In the genomic region with DNA sequence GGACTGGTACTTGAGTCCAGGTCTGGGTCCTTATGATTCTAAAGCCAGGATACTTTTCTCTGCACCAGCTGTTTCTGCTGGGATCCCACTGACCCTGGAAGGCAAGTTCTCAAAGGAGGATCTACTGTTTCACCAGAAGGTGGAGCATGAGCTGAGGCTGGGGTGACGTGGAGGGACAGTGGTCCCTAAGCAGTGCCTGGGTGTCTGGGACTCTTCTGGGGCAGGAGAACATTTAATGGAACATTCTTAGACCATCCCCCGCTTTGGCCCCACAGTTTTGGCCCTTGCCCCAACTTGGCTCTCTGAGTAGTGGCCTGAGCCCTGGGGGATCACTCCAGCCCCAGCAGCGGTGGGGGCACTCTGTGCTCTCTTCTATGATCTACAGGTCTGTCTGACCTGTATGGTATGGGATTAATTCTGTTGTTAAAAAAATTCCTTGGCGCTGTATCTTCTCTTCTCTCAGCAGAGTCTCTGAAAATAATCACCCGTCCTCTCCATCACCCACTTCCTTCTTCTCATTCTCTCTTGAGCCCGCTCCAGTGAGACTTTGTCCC, we compare ENCODE assay signal across 12 cellular contexts.
DNase-seq lines count a peak whose midpoint lies in the region; ATAC-seq, FAIRE-seq and TF ChIP-seq lines count a peak whose summit lies in the region.
"Had no signal": no experiment of that assay in that cellular context is flagged by ENCODE, and none has a peak within 500 bp of the region (broad histone marks: within the 10 kb centered on the region; RNA-seq: fewer than 3 reads in every experiment).

No MANE protein-coding gene starts in this region.

- H3K27me3 ChIP-seq in HCT116 (ENCODE audit: insufficient read depth, low read length) (peaks cover 15% of the 10 kb centered on the region), keratinocyte (ENCODE audit: control insufficient read depth, extremely low read depth, insufficient read depth, low read length) (no peaks in the 10 kb centered on the region)

- FAIRE-seq in keratinocyte (lab: Jason Lieb, UNC) = no peak
- FAIRE-seq: GM12892 had no signal

- ATAC-seq in HCT116 = peak; percentile 97
- no peak for ATAC-seq in HG02588 (IDR thresholded peaks at IDR 0.05; ENCODE audit: unreplicated experiment)
- ATAC-seq in HG03520 (IDR thresholded peaks at IDR 0.05; ENCODE audit: unreplicated experiment) = no peak
- no peak for ATAC-seq in GM18502 (IDR thresholded peaks at IDR 0.05; ENCODE audit: poor library complexity, unreplicated experiment)
- no peak for ATAC-seq in GM21737 (IDR thresholded peaks at IDR 0.05; ENCODE audit: unreplicated experiment)

- peak; percentile 34 for DNase-seq in DMS153 (lab: John Stamatoyannopoulos, UW)
- no peak for DNase-seq in HCT116 (ENCODE audit: low read depth, low spot score)
- DNase-seq in SK-MEL-5 (ENCODE audit: low read depth, low spot score) = peak; percentile 26
- DNase-seq in keratinocyte (ENCODE audit: low read depth, low spot score) = no peak
- DNase-seq: activated CD4-positive, alpha-beta T cell treated with anti-CD3 and anti-CD28 coated beads for 48 hours; spleen had no signal

- no peak for TF ChIP-seq POLR2A in HCT116 (IDR thresholded peaks at IDR 0.05; ENCODE audit: borderline replicate concordance, extremely low read depth, insufficient read depth, insufficient read length)

- BruUV-seq in HCT116 (replicated peaks; lab: Mats Ljungman, UMichigan) = no TSS peak

- H3K9me3 ChIP-seq in HCT116 (ENCODE audit: control insufficient read depth in 1 of 2, insufficient read depth in 1 of 2, low read depth in 1 of 2, low read length in 2 of 2) (no peaks in the 10 kb centered on the region), keratinocyte (ENCODE audit: control insufficient read depth, low read depth, low read length) (no peaks in the 10 kb centered on the region)
- H3K9me3 ChIP-seq: spleen had no signal

- dilution Hi-C loops in keratinocyte (cut with MboI; ENCODE audit: extremely low pct_ligation_motif_present, low sequenced_read_pairs) = no loop called here

- H3K4me3 ChIP-seq in HCT116 (replicated peaks in 1 of 2; ENCODE audit: low read depth in 1 of 2, low read length in 2 of 2) (no peak overlapping the region), keratinocyte (ENCODE audit: control insufficient read depth in 2 of 3, extremely low read depth in 1 of 3, insufficient read depth in 2 of 3, low read depth in 1 of 3, low read length in 3 of 3) (no peak overlapping the region)
- H3K4me3 ChIP-seq: spleen had no signal

- in situ Hi-C loops in SK-MEL-5 (cut with HindIII; ENCODE audit: low pct_unique_long_range_greater_than_20kb, low sequenced_read_pairs) = no loop called here

- H3K4me2 ChIP-seq in HCT116 (ENCODE audit: low read length) = no peak overlapping the region
- no peak overlapping the region for H3K4me2 ChIP-seq in keratinocyte (ENCODE audit: control insufficient read depth, extremely low read depth, insufficient read depth, low read depth, low read length)

- no peaks in the 10 kb centered on the region for H3K79me2 ChIP-seq in HCT116 (ENCODE audit: insufficient read depth, low read length)
- H3K79me2 ChIP-seq in keratinocyte (ENCODE audit: control insufficient read depth, insufficient read depth, low read length) = no peaks in the 10 kb centered on the region

- TF ChIP-seq RAD21 in HCT116 (IDR thresholded peaks at IDR 0.05; ENCODE audit: low read depth) = no peak

- H3K36me3 ChIP-seq in HCT116 (ENCODE audit: control insufficient read depth in 1 of 2, insufficient read depth in 2 of 2, low read length in 2 of 2) (no peaks in the 10 kb centered on the region), keratinocyte (ENCODE audit: control insufficient read depth in 2 of 2, extremely low read depth in 1 of 2, insufficient read depth in 2 of 2, low read length in 2 of 2) (no peaks in the 10 kb centered on the region)
- H3K36me3 ChIP-seq: spleen had no signal

- H3K9ac ChIP-seq in HCT116 (ENCODE audit: low read length) (no peak overlapping the region), keratinocyte (ENCODE audit: control insufficient read depth, extremely low read depth, insufficient read depth, low read length) (no peak overlapping the region)

- POLR2A ChIA-PET in HCT116 (lab: Charles Lee) = no interaction called here

- CTCF ChIA-PET in HCT116 (lab: Charles Lee) = interaction anchor here (0.6 to 3.3 kb wide), 4 partner anchors 13 to 932 kb away, joined by 3 to 16 read pairs (median 4); a partner anchor contains a TSS

- RAD21 ChIA-PET in HCT116 (lab: Charles Lee; ENCODE audit: low non-redundant PET in 1 of 2, low total read pairs in 2 of 2, uncharacterized antibody in 2 of 2, unreplicated experiment in 2 of 2) = no interaction called here

- intact Hi-C loops in HCT116 (cut with micrococcal nuclease) = no loop called here

- H3K9me2 ChIP-seq in HCT116 (ENCODE audit: insufficient read depth) = no peaks in the 10 kb centered on the region

- H4K20me1 ChIP-seq in HCT116 (ENCODE audit: insufficient read depth) (no peaks in the 10 kb centered on the region), keratinocyte (ENCODE audit: control insufficient read depth, extremely low read depth, insufficient read depth, low read length) (no peaks in the 10 kb centered on the region)

- no peaks in the 10 kb centered on the region for H3K4me1 ChIP-seq in HCT116 (ENCODE audit: control insufficient read depth in 1 of 2, insufficient read depth in 2 of 2, low read length in 2 of 2)
- H3K4me1 ChIP-seq in keratinocyte (ENCODE audit: control insufficient read depth, extremely low read depth, insufficient read depth, low read length) = no peaks in the 10 kb centered on the region
- H3K4me1 ChIP-seq: spleen had no signal

- no peak overlapping the region for H2AFZ ChIP-seq in HCT116 (ENCODE audit: low read depth, low read length, poor library complexity, severe bottlenecking)
- H2AFZ ChIP-seq in keratinocyte (ENCODE audit: control insufficient read depth, low read length) = no peak overlapping the region

- TF ChIP-seq CTCF in HCT116 (IDR thresholded peaks at IDR 0.05 in 2 of 3, conservative IDR thresholded peaks at IDR 0.05 in 1 of 3; ENCODE audit: borderline replicate concordance in 1 of 3, insufficient read depth in 1 of 3, low read depth in 2 of 3, low read length in 2 of 3) (peak; percentile 4 to 68 (median 56); a peak in 4 of 6 replicates), keratinocyte (optimal IDR thresholded peaks at IDR 0.05 in 1 of 3, IDR thresholded peaks at IDR 0.05 in 1 of 3, conservative IDR thresholded peaks at IDR 0.05 in 1 of 3; ENCODE audit: extremely low read depth in 1 of 3, insufficient read depth in 2 of 3, low read length in 3 of 3) (peak; percentile 18 to 43 (median 40))

- H3K9me1 ChIP-seq in keratinocyte (ENCODE audit: control insufficient read depth, extremely low read depth, insufficient read depth, low read length) = no peaks in the 10 kb centered on the region

- H3K27ac ChIP-seq in HCT116 (ENCODE audit: low read depth, low read length) (no peak overlapping the region), keratinocyte (ENCODE audit: control insufficient read depth, insufficient read depth, low read length) (no peak overlapping the region)
- H3K27ac ChIP-seq: HL-60, spleen had no signal

TF ChIP-seq in HCT116, 20 proteins besides CTCF, POLR2A, EP300 and RAD21:
- TF ChIP-seq CEBPB (IDR thresholded peaks at IDR 0.05; ENCODE audit: low read depth) (no peak), FOSL1 (IDR thresholded peaks at IDR 0.05; ENCODE audit: low read depth) (no peak), CBX3 (IDR thresholded peaks at IDR 0.05; ENCODE audit: low read depth) (no peak), EGR1 (IDR thresholded peaks at IDR 0.05; ENCODE audit: low read depth) (no peak), ZFX (IDR thresholded peaks at IDR 0.05) (no peak), SP1 (IDR thresholded peaks at IDR 0.05; ENCODE audit: low read depth) (no peak), SIN3A (IDR thresholded peaks at IDR 0.05; ENCODE audit: low read depth) (no peak), YY1 (IDR thresholded peaks at IDR 0.05; ENCODE audit: extremely low read depth, insufficient replicate concordance, low read depth, low read length) (no peak), TCF7L2 (IDR thresholded peaks at IDR 0.05; ENCODE audit: borderline replicate concordance, extremely low read depth, insufficient read depth, insufficient read length) (no peak), SRF (IDR thresholded peaks at IDR 0.05; ENCODE audit: low read depth) (no peak)
- TF ChIP-seq, protein P1, sequence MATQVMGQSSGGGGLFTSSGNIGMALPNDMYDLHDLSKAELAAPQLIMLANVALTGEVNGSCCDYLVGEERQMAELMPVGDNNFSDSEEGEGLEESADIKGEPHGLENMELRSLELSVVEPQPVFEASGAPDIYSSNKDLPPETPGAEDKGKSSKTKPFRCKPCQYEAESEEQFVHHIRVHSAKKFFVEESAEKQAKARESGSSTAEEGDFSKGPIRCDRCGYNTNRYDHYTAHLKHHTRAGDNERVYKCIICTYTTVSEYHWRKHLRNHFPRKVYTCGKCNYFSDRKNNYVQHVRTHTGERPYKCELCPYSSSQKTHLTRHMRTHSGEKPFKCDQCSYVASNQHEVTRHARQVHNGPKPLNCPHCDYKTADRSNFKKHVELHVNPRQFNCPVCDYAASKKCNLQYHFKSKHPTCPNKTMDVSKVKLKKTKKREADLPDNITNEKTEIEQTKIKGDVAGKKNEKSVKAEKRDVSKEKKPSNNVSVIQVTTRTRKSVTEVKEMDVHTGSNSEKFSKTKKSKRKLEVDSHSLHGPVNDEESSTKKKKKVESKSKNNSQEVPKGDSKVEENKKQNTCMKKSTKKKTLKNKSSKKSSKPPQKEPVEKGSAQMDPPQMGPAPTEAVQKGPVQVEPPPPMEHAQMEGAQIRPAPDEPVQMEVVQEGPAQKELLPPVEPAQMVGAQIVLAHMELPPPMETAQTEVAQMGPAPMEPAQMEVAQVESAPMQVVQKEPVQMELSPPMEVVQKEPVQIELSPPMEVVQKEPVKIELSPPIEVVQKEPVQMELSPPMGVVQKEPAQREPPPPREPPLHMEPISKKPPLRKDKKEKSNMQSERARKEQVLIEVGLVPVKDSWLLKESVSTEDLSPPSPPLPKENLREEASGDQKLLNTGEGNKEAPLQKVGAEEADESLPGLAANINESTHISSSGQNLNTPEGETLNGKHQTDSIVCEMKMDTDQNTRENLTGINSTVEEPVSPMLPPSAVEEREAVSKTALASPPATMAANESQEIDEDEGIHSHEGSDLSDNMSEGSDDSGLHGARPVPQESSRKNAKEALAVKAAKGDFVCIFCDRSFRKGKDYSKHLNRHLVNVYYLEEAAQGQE (IDR thresholded peaks at IDR 0.05; ENCODE audit: low read depth) = no peak

Comparison
In these comparisons a context has a peak if more than half of its experiments do, and no peak if none do; other contexts are left out.
1. DNase-seq: peak in DMS153 (single experiment) and SK-MEL-5 (single experiment); none in HCT116 (single experiment) and keratinocyte (single experiment).